1 cellular context compared by ENCODE assay signal in genomic region chr9:38008168-38009034, GRCh38.
A peak's percentile ranks its signal among the peaks of the same experiment; 100 is the strongest.
TF ChIP-seq lines count a peak whose summit lies in the region.

No MANE protein-coding gene starts in this region.

TF ChIP-seq in HepG2, 621 proteins besides CTCF, POLR2A, EP300 and RAD21 (continued from another document and continues in another):
- TF ChIP-seq, protein P1, sequence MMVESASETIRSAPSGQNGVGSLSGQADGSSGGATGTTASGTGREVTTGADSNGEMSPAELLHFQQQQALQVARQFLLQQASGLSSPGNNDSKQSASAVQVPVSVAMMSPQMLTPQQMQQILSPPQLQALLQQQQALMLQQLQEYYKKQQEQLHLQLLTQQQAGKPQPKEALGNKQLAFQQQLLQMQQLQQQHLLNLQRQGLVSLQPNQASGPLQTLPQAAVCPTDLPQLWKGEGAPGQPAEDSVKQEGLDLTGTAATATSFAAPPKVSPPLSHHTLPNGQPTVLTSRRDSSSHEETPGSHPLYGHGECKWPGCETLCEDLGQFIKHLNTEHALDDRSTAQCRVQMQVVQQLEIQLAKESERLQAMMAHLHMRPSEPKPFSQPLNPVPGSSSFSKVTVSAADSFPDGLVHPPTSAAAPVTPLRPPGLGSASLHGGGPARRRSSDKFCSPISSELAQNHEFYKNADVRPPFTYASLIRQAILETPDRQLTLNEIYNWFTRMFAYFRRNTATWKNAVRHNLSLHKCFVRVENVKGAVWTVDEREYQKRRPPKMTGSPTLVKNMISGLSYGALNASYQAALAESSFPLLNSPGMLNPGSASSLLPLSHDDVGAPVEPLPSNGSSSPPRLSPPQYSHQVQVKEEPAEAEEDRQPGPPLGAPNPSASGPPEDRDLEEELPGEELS (CRISPR knock-in tag; IDR thresholded peaks at IDR 0.05) = peak; percentile 47; the same call in 1 of the 2 replicates
- TF ChIP-seq ZBTB14 (CRISPR knock-in tag; IDR thresholded peaks at IDR 0.05) (no peak), KDM2A (CRISPR knock-in tag; IDR thresholded peaks at IDR 0.05; ENCODE audit: borderline replicate concordance, low read depth) (0 out of 2 replicates have a peak, but pooled peaks have one; percentile 23), ZNF598 (CRISPR knock-in tag; IDR thresholded peaks at IDR 0.05; ENCODE audit: borderline replicate concordance) (peak; percentile 29; the same call in 1 of the 2 replicates), CHD2 (IDR thresholded peaks at IDR 0.05; ENCODE audit: low read depth, low read length) (no peak), SMARCE1 (IDR thresholded peaks at IDR 0.05; ENCODE audit: borderline replicate concordance) (no peak), HOXD1 (CRISPR knock-in tag; IDR thresholded peaks at IDR 0.05) (peak; percentile 31; the same call in 1 of the 2 replicates), ZNF431 (CRISPR knock-in tag; IDR thresholded peaks at IDR 0.05; ENCODE audit: borderline replicate concordance, low read depth) (peak; percentile 68; the same call in 1 of the 2 replicates), ZNF33B (CRISPR knock-in tag; IDR thresholded peaks at IDR 0.05) (no peak), CENPX (CRISPR knock-in tag; IDR thresholded peaks at IDR 0.05) (no peak), SP140L (CRISPR knock-in tag; IDR thresholded peaks at IDR 0.05; ENCODE audit: borderline replicate concordance) (no peak), ZFP37 (CRISPR knock-in tag; IDR thresholded peaks at IDR 0.05; ENCODE audit: borderline replicate concordance) (0 out of 2 replicates have a peak, but pooled peaks have one; percentile 43), ZNF660 (CRISPR knock-in tag; IDR thresholded peaks at IDR 0.05; ENCODE audit: borderline replicate concordance, low read depth) (no peak), ZNF614 (CRISPR knock-in tag; IDR thresholded peaks at IDR 0.05; ENCODE audit: borderline replicate concordance) (no peak), TCF7L2 (IDR thresholded peaks at IDR 0.05; ENCODE audit: low read depth, low read length) (no peak), ZNF839 (CRISPR knock-in tag; IDR thresholded peaks at IDR 0.05; ENCODE audit: borderline replicate concordance) (no peak), SNAPC2 (CRISPR knock-in tag; IDR thresholded peaks at IDR 0.05) (no peak), SATB2 (CRISPR knock-in tag; IDR thresholded peaks at IDR 0.05) (no peak), KLF13 (CRISPR knock-in tag; IDR thresholded peaks at IDR 0.05) (no peak)
- TF ChIP-seq, protein P2, sequence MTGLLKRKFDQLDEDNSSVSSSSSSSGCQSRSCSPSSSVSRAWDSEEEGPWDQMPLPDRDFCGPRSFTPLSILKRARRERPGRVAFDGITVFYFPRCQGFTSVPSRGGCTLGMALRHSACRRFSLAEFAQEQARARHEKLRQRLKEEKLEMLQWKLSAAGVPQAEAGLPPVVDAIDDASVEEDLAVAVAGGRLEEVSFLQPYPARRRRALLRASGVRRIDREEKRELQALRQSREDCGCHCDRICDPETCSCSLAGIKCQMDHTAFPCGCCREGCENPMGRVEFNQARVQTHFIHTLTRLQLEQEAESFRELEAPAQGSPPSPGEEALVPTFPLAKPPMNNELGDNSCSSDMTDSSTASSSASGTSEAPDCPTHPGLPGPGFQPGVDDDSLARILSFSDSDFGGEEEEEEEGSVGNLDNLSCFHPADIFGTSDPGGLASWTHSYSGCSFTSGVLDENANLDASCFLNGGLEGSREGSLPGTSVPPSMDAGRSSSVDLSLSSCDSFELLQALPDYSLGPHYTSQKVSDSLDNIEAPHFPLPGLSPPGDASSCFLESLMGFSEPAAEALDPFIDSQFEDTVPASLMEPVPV (CRISPR knock-in tag; IDR thresholded peaks at IDR 0.05) = no peak
- TF ChIP-seq, protein P3, sequence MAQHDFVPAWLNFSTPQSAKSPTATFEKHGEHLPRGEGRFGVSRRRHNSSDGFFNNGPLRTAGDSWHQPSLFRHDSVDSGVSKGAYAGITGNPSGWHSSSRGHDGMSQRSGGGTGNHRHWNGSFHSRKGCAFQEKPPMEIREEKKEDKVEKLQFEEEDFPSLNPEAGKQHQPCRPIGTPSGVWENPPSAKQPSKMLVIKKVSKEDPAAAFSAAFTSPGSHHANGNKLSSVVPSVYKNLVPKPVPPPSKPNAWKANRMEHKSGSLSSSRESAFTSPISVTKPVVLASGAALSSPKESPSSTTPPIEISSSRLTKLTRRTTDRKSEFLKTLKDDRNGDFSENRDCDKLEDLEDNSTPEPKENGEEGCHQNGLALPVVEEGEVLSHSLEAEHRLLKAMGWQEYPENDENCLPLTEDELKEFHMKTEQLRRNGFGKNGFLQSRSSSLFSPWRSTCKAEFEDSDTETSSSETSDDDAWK (CRISPR knock-in tag; IDR thresholded peaks at IDR 0.05) = no peak
- TF ChIP-seq, protein P4, sequence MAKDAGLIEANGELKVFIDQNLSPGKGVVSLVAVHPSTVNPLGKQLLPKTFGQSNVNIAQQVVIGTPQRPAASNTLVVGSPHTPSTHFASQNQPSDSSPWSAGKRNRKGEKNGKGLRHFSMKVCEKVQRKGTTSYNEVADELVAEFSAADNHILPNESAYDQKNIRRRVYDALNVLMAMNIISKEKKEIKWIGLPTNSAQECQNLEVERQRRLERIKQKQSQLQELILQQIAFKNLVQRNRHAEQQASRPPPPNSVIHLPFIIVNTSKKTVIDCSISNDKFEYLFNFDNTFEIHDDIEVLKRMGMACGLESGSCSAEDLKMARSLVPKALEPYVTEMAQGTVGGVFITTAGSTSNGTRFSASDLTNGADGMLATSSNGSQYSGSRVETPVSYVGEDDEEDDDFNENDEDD (CRISPR knock-in tag; IDR thresholded peaks at IDR 0.05; ENCODE audit: borderline replicate concordance) = peak; percentile 43; the same call in 1 of the 2 replicates
- TF ChIP-seq, protein P5, sequence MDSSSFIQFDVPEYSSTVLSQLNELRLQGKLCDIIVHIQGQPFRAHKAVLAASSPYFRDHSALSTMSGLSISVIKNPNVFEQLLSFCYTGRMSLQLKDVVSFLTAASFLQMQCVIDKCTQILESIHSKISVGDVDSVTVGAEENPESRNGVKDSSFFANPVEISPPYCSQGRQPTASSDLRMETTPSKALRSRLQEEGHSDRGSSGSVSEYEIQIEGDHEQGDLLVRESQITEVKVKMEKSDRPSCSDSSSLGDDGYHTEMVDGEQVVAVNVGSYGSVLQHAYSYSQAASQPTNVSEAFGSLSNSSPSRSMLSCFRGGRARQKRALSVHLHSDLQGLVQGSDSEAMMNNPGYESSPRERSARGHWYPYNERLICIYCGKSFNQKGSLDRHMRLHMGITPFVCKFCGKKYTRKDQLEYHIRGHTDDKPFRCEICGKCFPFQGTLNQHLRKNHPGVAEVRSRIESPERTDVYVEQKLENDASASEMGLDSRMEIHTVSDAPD (CRISPR knock-in tag; IDR thresholded peaks at IDR 0.05) = no peak
- TF ChIP-seq, protein P6, sequence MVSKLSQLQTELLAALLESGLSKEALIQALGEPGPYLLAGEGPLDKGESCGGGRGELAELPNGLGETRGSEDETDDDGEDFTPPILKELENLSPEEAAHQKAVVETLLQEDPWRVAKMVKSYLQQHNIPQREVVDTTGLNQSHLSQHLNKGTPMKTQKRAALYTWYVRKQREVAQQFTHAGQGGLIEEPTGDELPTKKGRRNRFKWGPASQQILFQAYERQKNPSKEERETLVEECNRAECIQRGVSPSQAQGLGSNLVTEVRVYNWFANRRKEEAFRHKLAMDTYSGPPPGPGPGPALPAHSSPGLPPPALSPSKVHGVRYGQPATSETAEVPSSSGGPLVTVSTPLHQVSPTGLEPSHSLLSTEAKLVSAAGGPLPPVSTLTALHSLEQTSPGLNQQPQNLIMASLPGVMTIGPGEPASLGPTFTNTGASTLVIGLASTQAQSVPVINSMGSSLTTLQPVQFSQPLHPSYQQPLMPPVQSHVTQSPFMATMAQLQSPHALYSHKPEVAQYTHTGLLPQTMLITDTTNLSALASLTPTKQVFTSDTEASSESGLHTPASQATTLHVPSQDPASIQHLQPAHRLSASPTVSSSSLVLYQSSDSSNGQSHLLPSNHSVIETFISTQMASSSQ (IDR thresholded peaks at IDR 0.05; ENCODE audit: low read depth) = no peak
- TF ChIP-seq, protein P6 (CRISPR knock-in tag; IDR thresholded peaks at IDR 0.05; ENCODE audit: borderline replicate concordance) = peak; percentile 56; the same call in 1 of the 2 replicates
- TF ChIP-seq, protein P7, sequence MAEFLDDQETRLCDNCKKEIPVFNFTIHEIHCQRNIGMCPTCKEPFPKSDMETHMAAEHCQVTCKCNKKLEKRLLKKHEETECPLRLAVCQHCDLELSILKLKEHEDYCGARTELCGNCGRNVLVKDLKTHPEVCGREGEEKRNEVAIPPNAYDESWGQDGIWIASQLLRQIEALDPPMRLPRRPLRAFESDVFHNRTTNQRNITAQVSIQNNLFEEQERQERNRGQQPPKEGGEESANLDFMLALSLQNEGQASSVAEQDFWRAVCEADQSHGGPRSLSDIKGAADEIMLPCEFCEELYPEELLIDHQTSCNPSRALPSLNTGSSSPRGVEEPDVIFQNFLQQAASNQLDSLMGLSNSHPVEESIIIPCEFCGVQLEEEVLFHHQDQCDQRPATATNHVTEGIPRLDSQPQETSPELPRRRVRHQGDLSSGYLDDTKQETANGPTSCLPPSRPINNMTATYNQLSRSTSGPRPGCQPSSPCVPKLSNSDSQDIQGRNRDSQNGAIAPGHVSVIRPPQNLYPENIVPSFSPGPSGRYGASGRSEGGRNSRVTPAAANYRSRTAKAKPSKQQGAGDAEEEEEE (CRISPR knock-in tag; IDR thresholded peaks at IDR 0.05; ENCODE audit: borderline replicate concordance) = no peak
- TF ChIP-seq, protein P8, sequence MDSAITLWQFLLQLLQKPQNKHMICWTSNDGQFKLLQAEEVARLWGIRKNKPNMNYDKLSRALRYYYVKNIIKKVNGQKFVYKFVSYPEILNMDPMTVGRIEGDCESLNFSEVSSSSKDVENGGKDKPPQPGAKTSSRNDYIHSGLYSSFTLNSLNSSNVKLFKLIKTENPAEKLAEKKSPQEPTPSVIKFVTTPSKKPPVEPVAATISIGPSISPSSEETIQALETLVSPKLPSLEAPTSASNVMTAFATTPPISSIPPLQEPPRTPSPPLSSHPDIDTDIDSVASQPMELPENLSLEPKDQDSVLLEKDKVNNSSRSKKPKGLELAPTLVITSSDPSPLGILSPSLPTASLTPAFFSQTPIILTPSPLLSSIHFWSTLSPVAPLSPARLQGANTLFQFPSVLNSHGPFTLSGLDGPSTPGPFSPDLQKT (CRISPR knock-in tag; IDR thresholded peaks at IDR 0.05; ENCODE audit: borderline replicate concordance) = no peak
- TF ChIP-seq, protein P9, sequence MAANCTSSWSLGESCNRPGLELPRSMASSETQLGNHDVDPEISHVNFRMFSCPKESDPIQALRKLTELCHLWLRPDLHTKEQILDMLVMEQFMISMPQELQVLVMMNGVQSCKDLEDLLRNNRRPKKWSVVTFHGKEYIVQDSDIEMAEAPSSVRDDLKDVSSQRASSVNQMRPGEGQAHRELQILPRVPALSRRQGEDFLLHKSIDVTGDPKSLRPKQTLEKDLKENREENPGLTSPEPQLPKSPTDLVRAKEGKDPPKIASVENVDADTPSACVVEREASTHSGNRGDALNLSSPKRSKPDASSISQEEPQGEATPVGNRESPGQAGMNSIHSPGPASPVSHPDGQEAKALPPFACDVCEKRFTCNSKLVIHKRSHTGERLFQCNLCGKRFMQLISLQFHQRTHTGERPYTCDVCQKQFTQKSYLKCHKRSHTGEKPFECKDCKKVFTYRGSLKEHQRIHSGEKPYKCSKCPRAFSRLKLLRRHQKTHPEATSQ (CRISPR knock-in tag; IDR thresholded peaks at IDR 0.05; ENCODE audit: borderline replicate concordance) = no peak
- TF ChIP-seq, protein P10, sequence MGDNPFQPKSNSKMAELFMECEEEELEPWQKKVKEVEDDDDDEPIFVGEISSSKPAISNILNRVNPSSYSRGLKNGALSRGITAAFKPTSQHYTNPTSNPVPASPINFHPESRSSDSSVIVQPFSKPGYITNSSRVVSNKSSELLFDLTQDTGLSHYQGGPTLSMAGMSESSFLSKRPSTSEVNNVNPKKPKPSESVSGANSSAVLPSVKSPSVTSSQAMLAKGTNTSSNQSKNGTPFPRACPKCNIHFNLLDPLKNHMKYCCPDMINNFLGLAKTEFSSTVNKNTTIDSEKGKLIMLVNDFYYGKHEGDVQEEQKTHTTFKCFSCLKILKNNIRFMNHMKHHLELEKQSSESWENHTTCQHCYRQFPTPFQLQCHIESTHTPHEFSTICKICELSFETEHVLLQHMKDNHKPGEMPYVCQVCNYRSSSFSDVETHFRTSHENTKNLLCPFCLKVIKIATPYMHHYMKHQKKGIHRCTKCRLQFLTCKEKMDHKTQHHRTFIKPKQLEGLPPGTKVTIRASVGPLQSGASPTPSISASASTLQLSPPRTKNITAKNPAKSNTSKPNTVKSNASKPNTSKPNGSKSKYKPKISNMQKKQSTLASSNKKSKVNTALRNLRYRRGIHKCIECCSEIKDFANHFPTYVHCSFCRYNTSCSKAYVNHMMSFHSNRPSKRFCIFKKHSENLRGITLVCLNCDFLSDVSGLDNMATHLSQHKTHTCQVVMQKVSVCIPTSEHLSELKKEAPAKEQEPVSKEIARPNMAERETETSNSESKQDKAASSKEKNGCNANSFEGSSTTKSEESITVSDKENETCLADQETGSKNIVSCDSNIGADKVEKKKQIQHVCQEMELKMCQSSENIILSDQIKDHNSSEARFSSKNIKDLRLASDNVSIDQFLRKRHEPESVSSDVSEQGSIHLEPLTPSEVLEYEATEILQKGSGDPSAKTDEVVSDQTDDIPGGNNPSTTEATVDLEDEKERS (CRISPR knock-in tag; IDR thresholded peaks at IDR 0.05) = peak; percentile 52
